ENCODE assay signal across 8 cellular contexts in the genomic region with DNA sequence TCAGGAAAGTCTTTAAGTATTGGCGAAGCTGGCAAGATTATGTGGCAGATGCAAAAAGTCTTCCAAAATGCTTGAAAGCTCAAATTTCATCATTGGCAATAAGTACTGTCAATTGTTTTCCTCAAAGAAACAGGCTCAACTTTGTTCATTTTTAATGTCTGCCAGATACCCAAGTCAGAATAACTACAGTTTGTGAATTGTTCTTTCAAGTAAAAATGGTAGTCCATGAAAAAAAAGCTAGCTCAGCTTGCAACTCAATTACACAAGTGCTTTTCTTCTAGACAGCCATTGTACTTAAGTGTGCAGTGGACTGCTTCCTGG.
DNase-seq lines count a peak whose midpoint lies in the region; ATAC-seq, FAIRE-seq and TF ChIP-seq lines count a peak whose summit lies in the region.

No MANE protein-coding gene starts in this region.

- H3K4me1 ChIP-seq in A549 = peaks cover 32% of the 10 kb centered on the region
- peaks cover 0 to 12% of the 10 kb centered on the region in 2 donors for H3K4me1 ChIP-seq in ascending aorta
- peaks cover 22% of the 10 kb centered on the region for H3K4me1 ChIP-seq in mucosa of stomach (ENCODE audit: control insufficient read depth, insufficient read depth, low read length)

- no peak for TF ChIP-seq RAD21 in A549 (conservative IDR thresholded peaks at IDR 0.05 in 1 of 2, IDR thresholded peaks at IDR 0.05 in 1 of 2)

- POLR2A ChIA-PET in A549 (lab: Yijun Ruan, JAX) = interaction anchor here (1.0 to 2.8 kb wide), 5 partner anchors 27 to 215 kb away, joined by 3 to 62 read pairs (median 6); a partner anchor contains a TSS

- TF ChIP-seq EP300 in A549 (IDR thresholded peaks at IDR 0.05) = no peak

- FAIRE-seq in A549 (lab: Jason Lieb, UNC) = no peak

- no peak overlapping the region; a peak in 1 of 6 replicates for H3K27ac ChIP-seq in A549
- H3K27ac ChIP-seq in ascending aorta = peak overlapping the region; percentile 89 to 99

- H3K4me3 ChIP-seq in A549 (no peak overlapping the region), ascending aorta (peak overlapping the region in 1 of 2 donors; percentile 81), mucosa of stomach (ENCODE audit: low read length) (no peak overlapping the region)

- WGBS in A549 (ENCODE audit: missing lambda C conversion rate) = 90% methylated on average over 1 of the region's 1 CpG

- CTCF ChIA-PET in A549 (lab: Yijun Ruan, JAX) = interaction anchor here (1.6 to 1.9 kb wide), 2 partner anchors 71 to 82 kb away, joined by 5 to 6 read pairs; a partner anchor contains a TSS

- intact Hi-C loops in ascending aorta (cut with DNase I) = loop anchor here (5.0 kb wide), 1 partner anchor 87 kb away; no protein-coding TSS in a partner anchor

- H3K27me3 ChIP-seq in ascending aorta = no peaks in the 10 kb centered on the region
- H3K27me3 ChIP-seq in mucosa of stomach (ENCODE audit: control insufficient read depth, insufficient read depth, low read length) = no peaks in the 10 kb centered on the region

- H3K9me3 ChIP-seq in A549 = no peaks in the 10 kb centered on the region
- H3K9me3 ChIP-seq in ascending aorta = no peaks in the 10 kb centered on the region
- H3K9me3 ChIP-seq in mucosa of stomach (ENCODE audit: control insufficient read depth, low read length) = no peaks in the 10 kb centered on the region

- TF ChIP-seq CTCF in A549 (IDR thresholded peaks at IDR 0.05) (no peak), ascending aorta (IDR thresholded peaks at IDR 0.05) (no peak)

- no peak for TF ChIP-seq POLR2A in A549 (IDR thresholded peaks at IDR 0.05; ENCODE audit: low read length)

- H3K4me2 ChIP-seq in A549 = peak overlapping the region; percentile 68

- no peaks in the 10 kb centered on the region for H3K36me3 ChIP-seq in ascending aorta
- H3K36me3 ChIP-seq in mucosa of stomach (ENCODE audit: control insufficient read depth, insufficient read depth, low read length) = no peaks in the 10 kb centered on the region

- ATAC-seq in A549 (no peak), HG02885 (IDR thresholded peaks at IDR 0.05; ENCODE audit: poor library complexity, unreplicated experiment) (no peak)

- H3K9ac ChIP-seq in mucosa of stomach (ENCODE audit: low read length) = peak overlapping the region; percentile 86

- no peak for DNase-seq in A549 (ENCODE audit: low read depth in 1 of 2, low spot score in 1 of 2)
- DNase-seq in HT1080 (ENCODE audit: low read depth) = peak; percentile 11
- peak in 1 of 2 donors; percentile 7 for DNase-seq in ascending aorta (ENCODE audit: low spot score in 2 of 2)
- no peak for DNase-seq in iPS-NIHi7 (ENCODE audit: extremely low spot score)
- DNase-seq in stimulated activated CD4-positive, alpha-beta T cell treated with anti-CD3 and anti-CD28 coated beads, Interleukin-12 subunit alpha, Interleukin-12 subunit beta, amount 100 ng/mL, for 4 hours = no peak
- no peak for DNase-seq in NCI-H1105 (lab: John Stamatoyannopoulos, UW)

TF ChIP-seq in A549, 52 proteins besides CTCF, POLR2A, EP300 and RAD21:
- TF ChIP-seq HOXB5 (CRISPR knock-in tag; IDR thresholded peaks at IDR 0.05) (no peak), ZNF302 (CRISPR knock-in tag; IDR thresholded peaks at IDR 0.05) (no peak), JUNB (IDR thresholded peaks at IDR 0.05) (no peak), KDM5A (IDR thresholded peaks at IDR 0.05) (no peak)
TF ChIP-seq in A549: peak in this region for 0.

Comparison
In these comparisons a context has a peak if more than half of its experiments do, and no peak if none do; other contexts are left out.
1. H3K27ac ChIP-seq: peak in ascending aorta (2 of 2); none in A549 (0 of 2).